Comparison of ENCODE assay signal across 8 cellular contexts in the genomic region with DNA sequence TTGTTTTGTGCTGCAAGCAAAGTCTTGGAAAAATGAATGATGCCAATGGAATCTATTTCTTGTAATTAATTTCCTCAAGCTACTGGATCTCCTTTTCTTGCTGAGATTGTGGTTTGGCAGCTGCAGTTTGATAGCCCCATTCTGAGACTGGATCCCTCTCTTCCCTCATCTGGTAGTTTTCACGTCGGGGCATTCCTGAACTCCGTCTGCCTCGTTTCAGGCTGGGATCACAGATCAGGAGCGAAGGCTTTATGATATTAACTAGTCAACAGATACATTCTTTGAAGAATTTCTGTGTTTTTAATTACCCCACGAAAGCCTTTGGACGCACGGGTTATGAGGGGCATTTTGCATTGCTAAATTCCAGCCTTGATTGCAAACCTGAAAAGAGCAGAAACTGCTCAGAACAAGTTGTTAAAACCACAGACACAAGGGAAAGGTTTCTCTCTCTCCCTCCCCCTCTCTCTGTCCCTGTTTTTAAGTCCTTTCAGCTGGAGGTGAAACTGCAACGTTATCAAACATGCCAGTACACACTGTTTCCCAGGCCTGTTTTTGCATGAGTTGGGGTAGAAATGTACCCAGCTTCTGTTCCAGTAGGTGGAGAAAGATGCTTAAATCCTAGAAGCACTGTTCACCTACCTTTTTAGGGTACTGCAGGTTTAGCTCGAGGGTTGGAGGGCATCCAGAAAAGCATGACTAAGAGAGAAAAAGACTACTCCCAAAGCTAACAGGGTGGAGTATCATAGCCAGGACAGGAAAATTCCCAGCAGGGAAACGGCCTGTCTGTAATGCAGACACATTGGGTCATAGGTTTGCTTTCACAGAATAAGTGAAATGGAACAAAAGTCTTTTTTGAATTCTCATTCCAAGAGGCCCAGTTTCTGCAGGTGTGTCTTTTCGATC.
A peak's percentile ranks its signal among the peaks of the same experiment; 100 is the strongest.
DNase-seq lines count a peak whose midpoint lies in the region; ATAC-seq, FAIRE-seq and TF ChIP-seq lines count a peak whose summit lies in the region.
"Had no signal": no experiment of that assay in that cellular context is flagged by ENCODE, and none has a peak within 500 bp of the region (broad histone marks: within the 10 kb centered on the region; RNA-seq: fewer than 3 reads in every experiment).

No MANE protein-coding gene starts in this region.

- CTCF ChIA-PET in GM12878 (lab: Yijun Ruan, JAX): interaction anchor here (0.6 to 1.1 kb wide), 6 partner anchors 40 to 299 kb away, joined by 3 to 4 read pairs (median 3); no protein-coding TSS in a partner anchor

- RAD21 ChIA-PET in GM12878 (lab: Charles Lee; ENCODE audit: unreplicated experiment): interaction anchor here (0.6 to 3.6 kb wide), 9 partner anchors 11 to 123 kb away, joined by 3 to 28 read pairs (median 3); no protein-coding TSS in a partner anchor

- no peaks in the 10 kb centered on the region for H4K20me1 ChIP-seq in GM12878 (ENCODE audit: control insufficient read depth, insufficient read depth)

- H3K4me1 ChIP-seq in HUES6 (ENCODE audit: control insufficient read depth, insufficient read depth, low read length): peaks cover 70% of the 10 kb centered on the region
- peaks cover 38% of the 10 kb centered on the region for H3K4me1 ChIP-seq in GM12878 (ENCODE audit: control insufficient read depth, insufficient read depth, low read length)
- H3K4me1 ChIP-seq in transverse colon: peaks cover 40 to 57% (median 45%) of the 10 kb centered on the region in 4 donors

- H3K27ac ChIP-seq in HUES6 (ENCODE audit: low read depth, low read length): peak overlapping the region; percentile 48
- H3K27ac ChIP-seq in GM12878 (ENCODE audit: control insufficient read depth, insufficient read depth): peak overlapping the region; percentile 1; the same call in 1 of the 2 replicates
- H3K27ac ChIP-seq in transverse colon: peak overlapping the region; percentile 84 to 90 (median 90)
- H3K27ac ChIP-seq: parathyroid adenoma had no signal

- TF ChIP-seq EP300 in GM12878 (IDR thresholded peaks at IDR 0.05; ENCODE audit: borderline replicate concordance in 1 of 2, control insufficient read depth in 1 of 2, low read depth in 2 of 2, low read length in 2 of 2) (no peak), transverse colon (IDR thresholded peaks at IDR 0.05; ENCODE audit: low read depth) (no peak)

- H3K4me3 ChIP-seq in HUES6 (ENCODE audit: low read depth, low read length): no peak overlapping the region
- no peak overlapping the region for H3K4me3 ChIP-seq in GM12878
- no peak overlapping the region for H3K4me3 ChIP-seq in kidney epithelial cell (ENCODE audit: low read depth, low read length)
- H3K4me3 ChIP-seq in transverse colon: no peak overlapping the region

- POLR2A ChIA-PET in GM12878 (lab: Charles Lee): interaction anchor here (0.6 to 2.6 kb wide), 5 partner anchors 13 to 136 kb away, joined by 3 to 12 read pairs (median 7); no protein-coding TSS in a partner anchor

- H3K9me3 ChIP-seq in HUES6 (ENCODE audit: control insufficient read depth, insufficient read depth, low read depth, low read length): peaks cover 3% of the 10 kb centered on the region; the same call in 1 of the 2 replicates
- H3K9me3 ChIP-seq in GM12878 (replicated peaks; ENCODE audit: control insufficient read depth, insufficient read depth, low read length): no peaks in the 10 kb centered on the region; the same call in 2 of the 3 replicates
- no peaks in the 10 kb centered on the region for H3K9me3 ChIP-seq in transverse colon

- SMC1A ChIA-PET in GM12878 (lab: Charles Lee; ENCODE audit: uncharacterized antibody, unreplicated experiment): interaction anchor here (0.8 to 3.7 kb wide), 16 partner anchors 8 to 294 kb away, joined by 3 to 21 read pairs (median 4); no protein-coding TSS in a partner anchor

- DNase-seq in GM12878 (ENCODE audit: low read depth, low spot score) (no peak), kidney epithelial cell (ENCODE audit: low read depth) (peak; percentile 58), transverse colon (peak; percentile 65)

- peak overlapping the region; percentile 5; the same call in 1 of the 2 replicates for H3K4me2 ChIP-seq in GM12878 (ENCODE audit: control insufficient read depth, insufficient read depth)

- TSS peak; percentile 27 for BruUV-seq in GM12878 (replicated peaks; lab: Mats Ljungman, UMichigan)

- ATAC-seq in GM12878 (peak; percentile 27), HG03159 (IDR thresholded peaks at IDR 0.05; ENCODE audit: unreplicated experiment) (no peak), HG02870 (IDR thresholded peaks at IDR 0.05; ENCODE audit: unreplicated experiment) (no peak), HG02884 (IDR thresholded peaks at IDR 0.05; ENCODE audit: unreplicated experiment) (no peak)

- TF ChIP-seq CTCF in GM12878 (IDR thresholded peaks at IDR 0.05 in 2 of 3, conservative IDR thresholded peaks at IDR 0.05 in 1 of 3; ENCODE audit: control insufficient read depth in 2 of 3, extremely low read depth in 1 of 3, insufficient read depth in 1 of 3, low read depth in 3 of 3, low read length in 3 of 3) (no peak), kidney epithelial cell (IDR thresholded peaks at IDR 0.05; ENCODE audit: insufficient read depth, low read length, poor library complexity, severe bottlenecking) (no peak), transverse colon (IDR thresholded peaks at IDR 0.05) (no peak)

- peaks cover 7% of the 10 kb centered on the region; the same call in 1 of the 2 replicates for H3K36me3 ChIP-seq in HUES6 (ENCODE audit: control insufficient read depth, insufficient read depth, low read length)
- peaks cover 0 to 1% of the 10 kb centered on the region in 2 experiments; a peak in 1 of 4 replicates for H3K36me3 ChIP-seq in GM12878 (ENCODE audit: control insufficient read depth in 2 of 2, insufficient read depth in 2 of 2, low read length in 1 of 2)
- H3K36me3 ChIP-seq in kidney epithelial cell (ENCODE audit: control insufficient read depth, insufficient read depth, low read length): no peaks in the 10 kb centered on the region
- H3K36me3 ChIP-seq in transverse colon: no peaks in the 10 kb centered on the region

- 0 out of 2 replicates have a peak, but pooled peaks have one; percentile 2 for TF ChIP-seq RAD21 in GM12878 (IDR thresholded peaks at IDR 0.05; ENCODE audit: insufficient read depth, low read depth, low read length)

- TF ChIP-seq POLR2A in GM12878 (IDR thresholded peaks at IDR 0.05; ENCODE audit: low read depth, low read length) (no peak), transverse colon (IDR thresholded peaks at IDR 0.05) (no peak)

- intact Hi-C loops in GM12878 (cut with micrococcal nuclease; ENCODE audit: unreplicated experiment) (no loop called here), transverse colon (cut with DNase I; ENCODE audit: low total_unique reads) (no loop called here)

- H3K27me3 ChIP-seq in HUES6 (ENCODE audit: control insufficient read depth, insufficient read depth, low read length): no peaks in the 10 kb centered on the region
- H3K27me3 ChIP-seq in GM12878 (replicated peaks in 1 of 2; ENCODE audit: control insufficient read depth in 2 of 2, insufficient read depth in 2 of 2, low read length in 1 of 2): no peaks in the 10 kb centered on the region
- H3K27me3 ChIP-seq in kidney epithelial cell (ENCODE audit: control insufficient read depth, insufficient read depth, low read length): no peaks in the 10 kb centered on the region
- no peaks in the 10 kb centered on the region for H3K27me3 ChIP-seq in transverse colon

- no peak for FAIRE-seq in GM12878 (lab: Jason Lieb, UNC)

- in situ Hi-C loops in GM12878 (cut with MboI): no loop called here
- in situ Hi-C loops in transverse colon (cut with MboI; ENCODE audit: low pct_ligation_motif_present in 1 of 4, low pct_unique_long_range_greater_than_20kb in 1 of 4, low sequenced_read_pairs in 3 of 4): no loop called here

- H3K79me2 ChIP-seq in GM12878 (ENCODE audit: control insufficient read depth, insufficient read depth, low read length): peaks cover 4% of the 10 kb centered on the region; the same call in 1 of the 2 replicates

- H3K9ac ChIP-seq in HUES6 (ENCODE audit: low read length) (peak overlapping the region; percentile 59), GM12878 (ENCODE audit: control insufficient read depth, insufficient read depth, low read length) (0 out of 2 replicates have a peak overlapping the region, but pooled peaks have one; percentile 13)
- H3K9ac ChIP-seq: parathyroid adenoma had no signal

- 61% methylated on average over 12 of the region's 12 CpGs for WGBS in GM12878 (ENCODE audit: insufficient coverage, insufficient replicate concordance, low lambda C conversion rate, missing lambda C conversion rate)
- 46 to 48% methylated on average over 9 to 12 of the region's 12 CpGs for WGBS in transverse colon (ENCODE audit: low coverage in 1 of 2), 2 donors

- H2AFZ ChIP-seq in GM12878 (ENCODE audit: control insufficient read depth, low read depth, low read length): no peak overlapping the region
- H2AFZ ChIP-seq: parathyroid adenoma had no signal

TF ChIP-seq in GM12878, 131 proteins besides CTCF, POLR2A, EP300 and RAD21 (continues in another document):
- TF ChIP-seq HDAC6 (IDR thresholded peaks at IDR 0.05; ENCODE audit: unreplicated experiment) (no peak), POU2F2 (IDR thresholded peaks at IDR 0.05; ENCODE audit: borderline replicate concordance, low read depth, low read length) (no peak), SRF (IDR thresholded peaks at IDR 0.05; ENCODE audit: low read depth in 2 of 2, low read length in 2 of 2) (no peak), CBX5 (IDR thresholded peaks at IDR 0.05; ENCODE audit: low read depth) (no peak), RUNX3 (IDR thresholded peaks at IDR 0.05; ENCODE audit: low read length) (peak; percentile 72), MTA2 (IDR thresholded peaks at IDR 0.05; ENCODE audit: low read depth) (no peak), ZBTB33 (IDR thresholded peaks at IDR 0.05) (no peak), SP1 (IDR thresholded peaks at IDR 0.05; ENCODE audit: low read depth, low read length) (no peak), POLR2AphosphoS2 (IDR thresholded peaks at IDR 0.05; ENCODE audit: low read depth, low read length) (no peak), MEF2A (IDR thresholded peaks at IDR 0.05; ENCODE audit: insufficient read depth, low read depth, low read length) (no peak), CBX3 (IDR thresholded peaks at IDR 0.05; ENCODE audit: borderline replicate concordance, low read depth) (no peak)

Comparison
In these comparisons a context has a peak if more than half of its experiments do, and no peak if none do; other contexts are left out.
1. H3K27ac ChIP-seq: peak in every context shown above with its lines; median percentile 90 in transverse colon; 48 in HUES6; 1 in GM12878.